28 cellular contexts compared by ENCODE assay signal in genomic region chr2:1618974-1619373, GRCh38.
"Had no signal": no experiment of that assay in that cellular context is flagged by ENCODE, and none has a peak within 500 bp of the region (broad histone marks: within the 10 kb centered on the region; RNA-seq: fewer than 3 reads in every experiment).

No MANE protein-coding gene starts in this region.

- H3K36me3 Mint-ChIP-seq: activated CD4-positive, alpha-beta memory T cell treated with anti-CD3 and anti-CD28 coated beads for 36 hours; activated naive CD4-positive, alpha-beta T cell treated with anti-CD3 and anti-CD28 coated beads, Interleukin-2, amount 50 U/mL, for 24 hours; natural killer cell treated with Interleukin-12 subunit alpha and Interleukin-12 subunit beta and Interleukin-15 and Interleukin-18, amount 100 ng/mL, for 72 hours had no signal

- DNase-seq: activated CD4-positive, alpha-beta memory T cell treated with anti-CD3 and anti-CD28 coated beads for 36 hours; activated CD4-positive, alpha-beta T cell treated with anti-CD3 and anti-CD28 coated beads, Interleukin-2, amount 10 ng/mL, durations not matched to agents 24 days and 14 days; activated CD4-positive, CD25-positive, alpha-beta regulatory T cell treated with anti-CD3 and anti-CD28 coated beads, Interleukin-2, amount 50 U/mL, for 72 hours; activated CD8-positive, alpha-beta memory T cell treated with anti-CD3 and anti-CD28 coated beads, Interleukin-2, amount 50 U/mL, for 48 hours; activated gamma-delta T cell treated with Interleukin-2 at 50 U/mL for 16 hours; activated naive CD8-positive, alpha-beta T cell treated with anti-CD3 and anti-CD28 coated beads, Interleukin-2, amount 50 U/mL, for 24 hours; activated T-cell treated with anti-CD3 and anti-CD28 coated beads, Interleukin-2, amount 50 U/mL, for 24 hours; effector CD8-positive, alpha-beta T cell; esophagus squamous epithelium; foreskin melanocyte; heart right ventricle; left lung; mesenchymal stem cell; stimulated activated CD4-positive, alpha-beta T cell treated with anti-CD3 and anti-CD28 coated beads, Interleukin-4, amount 100 ng/mL, for 1 hour; stimulated activated naive CD8-positive, alpha-beta T cell treated with anti-CD3 and anti-CD28 coated beads, Interleukin-15, Interleukin-2, amounts not matched to agents 100 U/mL and 50 U/mL, for 24 hours; T-helper 1 cell; WERI-Rb-1 had no signal

- H3K4me1 Mint-ChIP-seq: activated CD4-positive, alpha-beta T cell treated with anti-CD3 and anti-CD28 coated beads, Interleukin-2, amount 10 ng/mL, durations not matched to agents 24 days and 14 days; activated naive CD4-positive, alpha-beta T cell treated with anti-CD3 and anti-CD28 coated beads, Interleukin-2, amount 50 U/mL, for 24 hours; activated T-helper 17 cell treated with anti-CD3 and anti-CD28 coated beads, Interleukin-2, amount 50 U/mL, for 72 hours; central memory CD8-positive, alpha-beta T cell had no signal

- H3K9me3 ChIP-seq: breast epithelium, esophagus squamous epithelium, heart right ventricle, left lung, lower lobe of right lung, right lobe of liver, thoracic aorta, vagina had no signal

- H3K36me3 ChIP-seq: breast epithelium, esophagus squamous epithelium, heart right ventricle, left lung, lower lobe of right lung, right lobe of liver, thoracic aorta, vagina, WERI-Rb-1 had no signal

- H3K9me3 Mint-ChIP-seq: activated CD4-positive, alpha-beta memory T cell treated with anti-CD3 and anti-CD28 coated beads for 36 hours; activated CD4-positive, alpha-beta T cell treated with anti-CD3 and anti-CD28 coated beads, Interleukin-2, amount 10 ng/mL, durations not matched to agents 24 days and 14 days; activated naive CD4-positive, alpha-beta T cell treated with anti-CD3 and anti-CD28 coated beads, Interleukin-2, amount 50 U/mL, for 24 hours; activated naive CD8-positive, alpha-beta T cell treated with anti-CD3 and anti-CD28 coated beads, Interleukin-2, amount 50 U/mL, for 24 hours; activated T-cell treated with anti-CD3 and anti-CD28 coated beads, Interleukin-2, amount 50 U/mL, for 24 hours; natural killer cell treated with Interleukin-12 subunit alpha and Interleukin-12 subunit beta and Interleukin-15 and Interleukin-18, amount 100 ng/mL, for 72 hours had no signal

- H3K27ac ChIP-seq: breast epithelium, epithelial cell of prostate, esophagus squamous epithelium, heart right ventricle, left lung, lower lobe of right lung, right lobe of liver, thoracic aorta, vagina, WERI-Rb-1 had no signal

- H3K4me3 ChIP-seq: breast epithelium, esophagus squamous epithelium, heart right ventricle, left lung, lower lobe of right lung, right lobe of liver, thoracic aorta, vagina had no signal

- H3K4me1 ChIP-seq: breast epithelium, esophagus squamous epithelium, left lung, lower lobe of right lung, right lobe of liver, vagina had no signal

- H3K27ac Mint-ChIP-seq: activated CD4-positive, alpha-beta memory T cell treated with anti-CD3 and anti-CD28 coated beads for 36 hours; activated CD4-positive, alpha-beta T cell treated with anti-CD3 and anti-CD28 coated beads, Interleukin-2, amount 10 ng/mL, durations not matched to agents 24 days and 14 days; activated naive CD4-positive, alpha-beta T cell treated with anti-CD3 and anti-CD28 coated beads, Interleukin-2, amount 50 U/mL, for 24 hours; activated naive CD8-positive, alpha-beta T cell treated with anti-CD3 and anti-CD28 coated beads, Interleukin-2, amount 50 U/mL, for 24 hours; activated T-cell treated with anti-CD3 and anti-CD28 coated beads, Interleukin-2, amount 50 U/mL, for 24 hours; activated T-helper 17 cell treated with anti-CD3 and anti-CD28 coated beads, Interleukin-2, amount 50 U/mL, for 72 hours; natural killer cell treated with Interleukin-12 subunit alpha and Interleukin-12 subunit beta and Interleukin-15 and Interleukin-18, amount 100 ng/mL, for 72 hours; type B pancreatic cell had no signal

- H3K27me3 ChIP-seq: breast epithelium, esophagus squamous epithelium, heart right ventricle, left lung, right lobe of liver, vagina had no signal

- H3K27me3 Mint-ChIP-seq: activated naive CD4-positive, alpha-beta T cell treated with anti-CD3 and anti-CD28 coated beads, Interleukin-2, amount 50 U/mL, for 24 hours; activated T-cell treated with anti-CD3 and anti-CD28 coated beads, Interleukin-2, amount 50 U/mL, for 24 hours; central memory CD8-positive, alpha-beta T cell had no signal

- H3K4me3 Mint-ChIP-seq: activated CD4-positive, alpha-beta memory T cell treated with anti-CD3 and anti-CD28 coated beads for 36 hours; activated CD4-positive, alpha-beta T cell treated with anti-CD3 and anti-CD28 coated beads, Interleukin-2, amount 10 ng/mL, durations not matched to agents 24 days and 14 days; activated naive CD4-positive, alpha-beta T cell treated with anti-CD3 and anti-CD28 coated beads, Interleukin-2, amount 50 U/mL, for 24 hours; activated naive CD8-positive, alpha-beta T cell treated with anti-CD3 and anti-CD28 coated beads, Interleukin-2, amount 50 U/mL, for 24 hours; activated T-cell treated with anti-CD3 and anti-CD28 coated beads, Interleukin-2, amount 50 U/mL, for 24 hours; activated T-helper 17 cell treated with anti-CD3 and anti-CD28 coated beads, Interleukin-2, amount 50 U/mL, for 72 hours; central memory CD8-positive, alpha-beta T cell; natural killer cell treated with Interleukin-12 subunit alpha and Interleukin-12 subunit beta and Interleukin-15 and Interleukin-18, amount 100 ng/mL, for 72 hours; type B pancreatic cell had no signal

- ATAC-seq: activated naive CD8-positive, alpha-beta T cell treated with anti-CD3 and anti-CD28 coated beads, Interleukin-2, amount 50 U/mL, for 24 hours; activated T-helper 17 cell treated with anti-CD3 and anti-CD28 coated beads, Interleukin-2, amount 50 U/mL, for 72 hours; heart right ventricle; stimulated activated naive CD8-positive, alpha-beta T cell treated with anti-CD3 and anti-CD28 coated beads, Interleukin-15, Interleukin-2, amounts not matched to agents 100 U/mL and 50 U/mL, for 24 hours had no signal
